In genomic region chr4:2468464-2469191, GRCh38 we compare ENCODE assay signal across 8 cellular contexts. TPM values are rescaled to one million over a fixed set of nuclear protein-coding genes. Genes with fewer than 3 reads are reported as not detected.
A peak's percentile ranks its signal among the peaks of the same experiment; 100 is the strongest.
DNase-seq lines count a peak whose midpoint lies in the region; ATAC-seq, FAIRE-seq and TF ChIP-seq lines count a peak whose summit lies in the region.

A gene with protein sequence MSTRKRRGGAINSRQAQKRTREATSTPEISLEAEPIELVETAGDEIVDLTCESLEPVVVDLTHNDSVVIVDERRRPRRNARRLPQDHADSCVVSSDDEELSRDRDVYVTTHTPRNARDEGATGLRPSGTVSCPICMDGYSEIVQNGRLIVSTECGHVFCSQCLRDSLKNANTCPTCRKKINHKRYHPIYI (plus strand): TSS chr4:2469106. CDS start chr4:2490494, 21,388 bp downstream.

- H3K4me1 Mint-ChIP-seq in astrocyte (ENCODE audit: low read depth, unreplicated experiment) = peaks cover 9% of the 10 kb centered on the region

- peaks cover 16% of the 10 kb centered on the region for H3K4me1 ChIP-seq in astrocyte (ENCODE audit: insufficient read depth, low read length)

- peaks cover 25% of the 10 kb centered on the region for H3K36me3 Mint-ChIP-seq in astrocyte (ENCODE audit: low read depth, unreplicated experiment)

- peak within 1 kb of the TSS; percentile 92 for H3K9ac ChIP-seq in astrocyte (ENCODE audit: low read length)

- peaks cover 60% of the 10 kb centered on the region for H3K79me2 ChIP-seq in astrocyte (ENCODE audit: insufficient read depth, low read length)

- peaks cover 38% of the 10 kb centered on the region for H4K20me1 ChIP-seq in astrocyte (ENCODE audit: insufficient read depth, low read length)

- ATAC-seq in GM18505 (IDR thresholded peaks at IDR 0.05; ENCODE audit: unreplicated experiment) (peak; percentile 75), HG02973 (IDR thresholded peaks at IDR 0.05; ENCODE audit: unreplicated experiment) (peak; percentile 67)

- peak within 1 kb of the TSS; percentile 86 for H3K27ac Mint-ChIP-seq in astrocyte (ENCODE audit: unreplicated experiment)

- no peak for FAIRE-seq in astrocyte (lab: Jason Lieb, UNC)

- H3K4me3 ChIP-seq in astrocyte (ENCODE audit: insufficient read depth, low read depth, low read length) = peak within 1 kb of the TSS; percentile 95

- peaks cover 14% of the 10 kb centered on the region for H3K27me3 Mint-ChIP-seq in astrocyte (ENCODE audit: low read depth, unreplicated experiment)

- peak; percentile 85 for TF ChIP-seq POLR2A in GM18505 (IDR thresholded peaks at IDR 0.05; ENCODE audit: borderline replicate concordance, extremely low read depth, insufficient read depth, insufficient read length)

- peak within 1 kb of the TSS; percentile 90 for H2AFZ ChIP-seq in astrocyte (ENCODE audit: low read depth, low read length)

- no peak for TF ChIP-seq CTCF in astrocyte (IDR thresholded peaks at IDR 0.05; ENCODE audit: insufficient read depth, low read depth, low read length)

- peaks cover 4% of the 10 kb centered on the region for H3K9me3 Mint-ChIP-seq in astrocyte (ENCODE audit: unreplicated experiment)

- no peaks in the 10 kb centered on the region for H3K27me3 ChIP-seq in astrocyte (ENCODE audit: insufficient read depth, low read length)

- H3K36me3 ChIP-seq in astrocyte (ENCODE audit: insufficient read depth, low read length) = peaks cover 8% of the 10 kb centered on the region

- DNase-seq in NCI-H2029 (lab: John Stamatoyannopoulos, UW) (peak; percentile 95), T-helper 22 cell (ENCODE audit: low read depth) (peak; percentile 95), astrocyte (ENCODE audit: low read depth) (peak; percentile 94), hepatic stellate cell (ENCODE audit: low spot score) (peak; percentile 100), renal cortical epithelial cell (ENCODE audit: low read depth) (peak; percentile 93), cortex of kidney (lab: John Stamatoyannopoulos, UW) (no peak)

- H3K4me2 ChIP-seq in astrocyte (ENCODE audit: low read length) = peak within 1 kb of the TSS; percentile 89

- H3K4me3 Mint-ChIP-seq in astrocyte (ENCODE audit: unreplicated experiment) = peak within 1 kb of the TSS; percentile 99

- peak within 1 kb of the TSS; percentile 78 for H3K27ac ChIP-seq in astrocyte (ENCODE audit: low read depth, low read length)

- no peaks in the 10 kb centered on the region for H3K9me3 ChIP-seq in astrocyte (ENCODE audit: insufficient read depth, low read depth, low read length)

RNA-seq across cellular contexts. Expression of the gene that starts here (rescaled TPM):
- total RNA-seq in astrocyte (73.6 and 77.2 TPM in 2 replicates), renal cortical epithelial cell (74.7 and 139 TPM in 2 replicates)
